Comparison of ENCODE assay signal across 28 cellular contexts in the genomic region with DNA sequence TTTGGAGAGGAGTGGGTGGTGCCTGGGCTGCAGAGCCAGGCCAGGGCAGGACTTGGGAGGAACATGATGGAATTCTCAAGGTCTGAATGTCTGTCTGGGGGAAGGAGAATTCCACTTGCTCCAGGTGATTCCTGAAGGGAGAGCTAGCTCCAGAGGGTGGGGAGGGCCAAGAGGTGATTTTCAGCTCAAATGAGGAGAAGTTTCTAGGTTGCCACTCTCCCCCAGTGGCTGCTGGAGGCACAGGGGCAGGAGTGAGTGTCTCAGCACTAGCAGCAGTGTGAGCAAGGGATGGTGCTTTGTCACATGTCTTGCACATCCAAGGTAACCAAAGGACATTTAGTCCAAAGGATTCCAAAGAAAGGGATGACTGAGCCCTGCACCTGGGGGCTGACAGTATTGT.
"Had no signal": no experiment of that assay in that cellular context is flagged by ENCODE, and none has a peak within 500 bp of the region (broad histone marks: within the 10 kb centered on the region; RNA-seq: fewer than 3 reads in every experiment).

No MANE protein-coding gene starts in this region.

- H2AFZ ChIP-seq: hepatocyte had no signal

- H3K79me2 ChIP-seq: hepatocyte had no signal

- H3K36me3 Mint-ChIP-seq: naive thymus-derived CD4-positive, alpha-beta T cell; type B pancreatic cell had no signal

- H3K9me3 ChIP-seq: esophagus muscularis mucosa, gastroesophageal sphincter, heart left ventricle, pancreas, testis, tibial artery had no signal

- ATAC-seq: foreskin keratinocyte; gastroesophageal sphincter; heart left ventricle; left lobe of liver; naive thymus-derived CD4-positive, alpha-beta T cell; pancreas; sciatic nerve had no signal

- H3K4me2 ChIP-seq: hepatocyte, smooth muscle cell had no signal

- H3K27me3 ChIP-seq: esophagus muscularis mucosa, heart left ventricle, pancreas, testis had no signal

- H3K27ac ChIP-seq: coronary artery, esophagus muscularis mucosa, foreskin keratinocyte, gastroesophageal sphincter, hepatocyte, pancreas, testis, tibial artery had no signal

- H3K4me1 ChIP-seq: foreskin keratinocyte, gastroesophageal sphincter, pancreas, tibial artery had no signal

- H3K4me3 Mint-ChIP-seq: naive thymus-derived CD4-positive, alpha-beta T cell; nephron progenitor cell; type B pancreatic cell had no signal

- DNase-seq: dermis blood vessel endothelial cell; effector memory CD4-positive, alpha-beta T cell; foreskin keratinocyte; kidney; mesenchymal stem cell; midbrain; naive thymus-derived CD4-positive, alpha-beta T cell; nephron progenitor cell; occipital lobe; stimulated activated CD4-positive, alpha-beta T cell treated with anti-CD3 and anti-CD28 coated beads, Interleukin-12 subunit alpha, Interleukin-12 subunit beta, amount 100 ng/mL, for 4 hours; stimulated activated CD4-positive, alpha-beta T cell treated with anti-CD3 and anti-CD28 coated beads, Interleukin-1b, Interleukin-23, amount 100 ng/mL, for 48 hours; stimulated activated CD4-positive, alpha-beta T cell treated with anti-CD3 and anti-CD28 coated beads, Interleukin-4, amount 100 ng/mL, for 1 hour; stimulated activated CD8-positive, alpha-beta memory T cell treated with anti-CD3 and anti-CD28 coated beads, Interleukin-4, amount 100 ng/mL, for 48 hours; stimulated activated naive CD4-positive, alpha-beta T cell; substantia nigra; testis; tibial artery had no signal

- H3K36me3 ChIP-seq: esophagus muscularis mucosa, gastroesophageal sphincter, heart left ventricle, pancreas, tibial artery had no signal

- H3K27ac Mint-ChIP-seq: naive thymus-derived CD4-positive, alpha-beta T cell; nephron progenitor cell; progenitor cell of endocrine pancreas; type B pancreatic cell had no signal

- H3K4me3 ChIP-seq: coronary artery, esophagus muscularis mucosa, gastroesophageal sphincter, heart left ventricle, hepatocyte, pancreas, smooth muscle cell, testis, tibial artery had no signal
